Comparison of ENCODE assay signal across 15 cellular contexts in genomic region chr17:27477050-27477647, GRCh38. TPM values are rescaled to one million over a fixed set of nuclear protein-coding genes. Genes with fewer than 3 reads are reported as not detected.
DNase-seq lines count a peak whose midpoint lies in the region; ATAC-seq, FAIRE-seq and TF ChIP-seq lines count a peak whose summit lies in the region.
"Had no signal": no experiment of that assay in that cellular context is flagged by ENCODE, and none has a peak within 500 bp of the region (broad histone marks: within the 10 kb centered on the region; RNA-seq: fewer than 3 reads in every experiment).

No MANE protein-coding gene starts in this region.

- no peak overlapping the region for H3K4me3 ChIP-seq in osteoblast (ENCODE audit: insufficient read depth, low read length)
- no peak overlapping the region for H3K4me3 ChIP-seq in small intestine (ENCODE audit: low read depth in 1 of 2, low read length in 2 of 2)
- H3K4me3 ChIP-seq: dorsolateral prefrontal cortex, neural progenitor cell, SJSA1, spleen had no signal

- H2AFZ ChIP-seq in osteoblast (ENCODE audit: low read length), result no peak overlapping the region
- H2AFZ ChIP-seq: neural progenitor cell had no signal

- no peaks in the 10 kb centered on the region for H3K9me3 Mint-ChIP-seq in stimulated activated naive CD8-positive, alpha-beta T cell treated with anti-CD3 and anti-CD28 coated beads, Interleukin-15, Interleukin-2, amounts not matched to agents 100 ng/mL and 50 ng/mL, for 24 hours
- H3K9me3 Mint-ChIP-seq in activated T-helper 1 cell treated with anti-CD3 and anti-CD28 coated beads, Interleukin-12 subunit alpha, Interleukin-12 subunit beta, Interleukin-2, Interleukin-4 antibody, amounts not matched to agents 30 ng/mL and 10 ng/mL and 1 ng/mL, durations not matched to agents 14 hours and 24 hours and 36 hours, result no peaks in the 10 kb centered on the region
- H3K9me3 Mint-ChIP-seq: neural progenitor cell had no signal

- intact Hi-C loops in activated T-helper 1 cell treated with anti-CD3 and anti-CD28 coated beads, Interleukin-12 subunit alpha, Interleukin-12 subunit beta, Interleukin-2, Interleukin-4 antibody, amounts not matched to agents 30 ng/mL and 10 ng/mL and 1 ng/mL, durations not matched to agents 14 hours and 24 hours and 36 hours (cut with micrococcal nuclease), result no loop called here

- no peaks in the 10 kb centered on the region for H3K27me3 Mint-ChIP-seq in stimulated activated naive CD8-positive, alpha-beta T cell treated with anti-CD3 and anti-CD28 coated beads, Interleukin-15, Interleukin-2, amounts not matched to agents 100 ng/mL and 50 ng/mL, for 24 hours
- no peaks in the 10 kb centered on the region for H3K27me3 Mint-ChIP-seq in activated T-helper 1 cell treated with anti-CD3 and anti-CD28 coated beads, Interleukin-12 subunit alpha, Interleukin-12 subunit beta, Interleukin-2, Interleukin-4 antibody, amounts not matched to agents 30 ng/mL and 10 ng/mL and 1 ng/mL, durations not matched to agents 14 hours and 24 hours and 36 hours (ENCODE audit: insufficient read depth)

- H3K79me2 ChIP-seq in osteoblast (ENCODE audit: insufficient read depth, low read length), result no peaks in the 10 kb centered on the region

- H4K20me1 ChIP-seq in osteoblast (ENCODE audit: insufficient read depth, low read length), result peaks cover 11% of the 10 kb centered on the region

- H3K27me3 ChIP-seq in osteoblast (ENCODE audit: insufficient read depth, low read length) (peaks cover 6% of the 10 kb centered on the region), small intestine (ENCODE audit: control insufficient read depth in 2 of 2, insufficient read depth in 2 of 2, low read length in 2 of 2) (no peaks in the 10 kb centered on the region)
- H3K27me3 ChIP-seq: dorsolateral prefrontal cortex, neural progenitor cell, SJSA1, spleen had no signal

- H3K27ac Mint-ChIP-seq in stimulated activated naive CD8-positive, alpha-beta T cell treated with anti-CD3 and anti-CD28 coated beads, Interleukin-15, Interleukin-2, amounts not matched to agents 100 ng/mL and 50 ng/mL, for 24 hours, result peak overlapping the region; percentile 61
- peak overlapping the region; percentile 82 for H3K27ac Mint-ChIP-seq in activated T-helper 1 cell treated with anti-CD3 and anti-CD28 coated beads, Interleukin-12 subunit alpha, Interleukin-12 subunit beta, Interleukin-2, Interleukin-4 antibody, amounts not matched to agents 30 ng/mL and 10 ng/mL and 1 ng/mL, durations not matched to agents 14 hours and 24 hours and 36 hours
- H3K27ac Mint-ChIP-seq: neural progenitor cell had no signal

- DNase-seq in stimulated activated naive CD8-positive, alpha-beta T cell treated with anti-CD3 and anti-CD28 coated beads, Interleukin-15, Interleukin-2, amounts not matched to agents 100 U/mL and 50 U/mL, for 24 hours, result no peak
- DNase-seq in activated T-helper 1 cell treated with anti-CD3 and anti-CD28 coated beads, Interleukin-12 subunit alpha, Interleukin-12 subunit beta, Interleukin-2, Interleukin-4 antibody, amounts not matched to agents 30 ng/mL and 10 ng/mL and 1 ng/mL, durations not matched to agents 14 hours and 24 hours and 36 hours (ENCODE audit: low spot score), result no peak
- DNase-seq in NCI-H226 (no peak), osteoblast (ENCODE audit: insufficient read length, low spot score, missing footprints) (no peak), small intestine (no peak), cerebellar nuclear complex (lab: John Stamatoyannopoulos, UW) (no peak)
- DNase-seq: activated CD4-positive, alpha-beta T cell treated with anti-CD3 and anti-CD28 coated beads for 48 hours; dorsolateral prefrontal cortex; left cardiac atrium; NCI-H774; spleen had no signal

- H3K4me1 ChIP-seq in osteoblast (ENCODE audit: insufficient read depth, low read length) (peaks cover 2% of the 10 kb centered on the region), small intestine (ENCODE audit: control insufficient read depth in 2 of 2, insufficient read depth in 1 of 2, low read depth in 1 of 2, low read length in 1 of 2) (peaks cover 0 to 4% of the 10 kb centered on the region in 2 donors)

- H3K4me2 ChIP-seq in osteoblast (ENCODE audit: insufficient read depth, low read length), result no peak overlapping the region
- H3K4me2 ChIP-seq: neural progenitor cell had no signal

- no peak for FAIRE-seq in small intestine (lab: Jason Lieb, UNC)

- no peak overlapping the region for H3K4me3 Mint-ChIP-seq in stimulated activated naive CD8-positive, alpha-beta T cell treated with anti-CD3 and anti-CD28 coated beads, Interleukin-15, Interleukin-2, amounts not matched to agents 100 ng/mL and 50 ng/mL, for 24 hours
- H3K4me3 Mint-ChIP-seq in activated T-helper 1 cell treated with anti-CD3 and anti-CD28 coated beads, Interleukin-12 subunit alpha, Interleukin-12 subunit beta, Interleukin-2, Interleukin-4 antibody, amounts not matched to agents 30 ng/mL and 10 ng/mL and 1 ng/mL, durations not matched to agents 14 hours and 24 hours and 36 hours, result no peak overlapping the region
- H3K4me3 Mint-ChIP-seq: neural progenitor cell had no signal

- ATAC-seq in stimulated activated naive CD8-positive, alpha-beta T cell treated with anti-CD3 and anti-CD28 coated beads, Interleukin-15, Interleukin-2, amounts not matched to agents 100 U/mL and 50 U/mL, for 24 hours, result no peak
- ATAC-seq in HG02623 (IDR thresholded peaks at IDR 0.05; ENCODE audit: unreplicated experiment), result peak; percentile 36
- ATAC-seq: left cardiac atrium had no signal

- no peak overlapping the region for H3K27ac ChIP-seq in osteoblast (ENCODE audit: low read depth, low read length)
- H3K27ac ChIP-seq in small intestine (ENCODE audit: low read depth in 1 of 2, low read length in 1 of 2), result no peak overlapping the region
- H3K27ac ChIP-seq: dorsolateral prefrontal cortex, neural progenitor cell, SJSA1, spleen had no signal

- no peak for TF ChIP-seq CTCF in osteoblast (IDR thresholded peaks at IDR 0.05; ENCODE audit: extremely low read depth, low read depth, low read length)

- no peaks in the 10 kb centered on the region for H3K36me3 ChIP-seq in osteoblast (ENCODE audit: insufficient read depth, low read length)
- H3K36me3 ChIP-seq in small intestine (ENCODE audit: control insufficient read depth in 2 of 2, insufficient read depth in 2 of 2, low read length in 2 of 2), result no peaks in the 10 kb centered on the region
- H3K36me3 ChIP-seq: neural progenitor cell, SJSA1, spleen had no signal

- peaks cover 98% of the 10 kb centered on the region for H3K4me1 Mint-ChIP-seq in stimulated activated naive CD8-positive, alpha-beta T cell treated with anti-CD3 and anti-CD28 coated beads, Interleukin-15, Interleukin-2, amounts not matched to agents 100 ng/mL and 50 ng/mL, for 24 hours (ENCODE audit: low read depth)
- peaks cover 97% of the 10 kb centered on the region for H3K4me1 Mint-ChIP-seq in activated T-helper 1 cell treated with anti-CD3 and anti-CD28 coated beads, Interleukin-12 subunit alpha, Interleukin-12 subunit beta, Interleukin-2, Interleukin-4 antibody, amounts not matched to agents 30 ng/mL and 10 ng/mL and 1 ng/mL, durations not matched to agents 14 hours and 24 hours and 36 hours (ENCODE audit: low read depth)

- peaks cover 9% of the 10 kb centered on the region for H3K36me3 Mint-ChIP-seq in stimulated activated naive CD8-positive, alpha-beta T cell treated with anti-CD3 and anti-CD28 coated beads, Interleukin-15, Interleukin-2, amounts not matched to agents 100 ng/mL and 50 ng/mL, for 24 hours (ENCODE audit: low read depth)
- H3K36me3 Mint-ChIP-seq in activated T-helper 1 cell treated with anti-CD3 and anti-CD28 coated beads, Interleukin-12 subunit alpha, Interleukin-12 subunit beta, Interleukin-2, Interleukin-4 antibody, amounts not matched to agents 30 ng/mL and 10 ng/mL and 1 ng/mL, durations not matched to agents 14 hours and 24 hours and 36 hours (ENCODE audit: low read depth), result peaks cover 24% of the 10 kb centered on the region
- H3K36me3 Mint-ChIP-seq: neural progenitor cell had no signal

- H3K9me3 ChIP-seq in osteoblast (ENCODE audit: low read depth, low read length), result no peaks in the 10 kb centered on the region
- no peaks in the 10 kb centered on the region for H3K9me3 ChIP-seq in small intestine (ENCODE audit: control insufficient read depth, low read depth)
- H3K9me3 ChIP-seq: SJSA1, spleen had no signal

- WGBS in small intestine, 3 donors, result 75 to 79% (median 78%) methylated on average over 6 of the region's 6 CpGs

RNA-seq across cellular contexts. Expression of gene KSR1, which starts 20.9 kb away (rescaled TPM):
- 119 and 122 TPM in 2 replicates for total RNA-seq in activated T-helper 1 cell treated with anti-CD3 and anti-CD28 coated beads, Interleukin-12 subunit alpha, Interleukin-12 subunit beta, Interleukin-2, Interleukin-4 antibody, amounts not matched to agents 30 ng/mL and 10 ng/mL and 1 ng/mL, durations not matched to agents 14 hours and 24 hours and 36 hours
- total RNA-seq in osteoblast, result 6.2 and 6.5 TPM in 2 replicates
- 10 to 100 TPM in 2 of 3 donors, 1 to 10 TPM in 1; 8.6 to 13.0 (median 12.8) TPM for polyA plus RNA-seq in small intestine

Comparison
In these comparisons a context has a peak if more than half of its experiments do, and no peak if none do; other contexts are left out.
1. RNA of gene KSR1, which starts 20.9 kb away (total RNA-seq): 119 to 122 TPM in activated T-helper 1 cell treated with anti-CD3 and anti-CD28 coated beads, Interleukin-12 subunit alpha, Interleukin-12 subunit beta, Interleukin-2, Interleukin-4 antibody, amounts not matched to agents 30 ng/mL and 10 ng/mL and 1 ng/mL, durations not matched to agents 14 hours and 24 hours and 36 hours; 6.2 to 6.5 TPM in osteoblast; every median in the first group is over 10 times any median in the second.